ENCODE assay signal across 9 cellular contexts in the genomic region with DNA sequence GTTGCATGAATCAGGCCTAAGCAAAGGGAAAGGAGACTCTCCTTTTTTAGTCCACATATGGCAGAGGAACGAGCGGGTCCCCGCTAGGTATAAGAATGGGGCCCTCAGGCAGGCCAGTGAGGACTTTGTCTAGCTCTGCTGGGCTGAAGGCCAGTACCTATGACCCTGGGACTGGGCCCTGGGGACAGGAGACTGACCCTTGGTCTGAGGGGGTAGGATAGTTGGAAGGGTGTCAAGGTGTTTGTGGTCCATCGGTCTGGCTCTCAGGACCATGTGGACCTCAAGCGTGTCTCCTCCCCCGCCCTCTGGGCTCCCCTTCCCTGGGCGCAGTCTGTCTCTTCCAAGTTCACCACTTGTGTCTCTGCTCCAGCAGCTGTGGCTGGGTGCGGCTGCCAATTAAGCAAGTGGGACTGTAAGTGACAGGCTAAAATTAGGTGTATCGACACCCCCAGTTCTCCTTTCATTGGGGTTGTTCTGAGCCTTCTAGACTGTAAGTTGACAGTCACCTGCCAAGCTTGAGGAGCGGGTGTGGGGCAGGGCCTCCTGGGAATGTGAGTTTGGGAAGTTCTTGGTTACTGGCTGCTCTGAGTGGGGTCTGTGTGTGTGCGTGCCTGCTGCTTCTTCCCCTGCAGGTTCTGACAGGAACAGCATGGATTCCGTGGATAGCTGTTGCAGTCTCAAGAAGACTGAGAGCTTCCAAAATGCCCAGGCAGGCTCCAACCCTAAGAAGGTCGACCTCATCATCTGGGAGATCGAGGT. TPM values are rescaled to one million over a fixed set of nuclear protein-coding genes. Genes with fewer than 3 reads are reported as not detected.
A peak's percentile ranks its signal among the peaks of the same experiment; 100 is the strongest.
DNase-seq lines count a peak whose midpoint lies in the region; ATAC-seq and TF ChIP-seq lines count a peak whose summit lies in the region.
"Had no signal": no experiment of that assay in that cellular context is flagged by ENCODE, and none has a peak within 500 bp of the region (broad histone marks: within the 10 kb centered on the region; RNA-seq: fewer than 3 reads in every experiment).

No MANE protein-coding gene starts in this region.

- no peak for ATAC-seq in CD8-positive, alpha-beta T cell
- peak; percentile 55 for ATAC-seq in foreskin keratinocyte
- no peak for ATAC-seq in GM19455 (IDR thresholded peaks at IDR 0.05; ENCODE audit: unreplicated experiment)
- ATAC-seq in GM19463 (IDR thresholded peaks at IDR 0.05; ENCODE audit: unreplicated experiment): no peak

- no peak for DNase-seq in CD8-positive, alpha-beta T cell
- no peak for DNase-seq in RWPE1 (ENCODE audit: low spot score)
- peak in 1 of 2 donors; percentile 42 for DNase-seq in foreskin keratinocyte
- no peak for DNase-seq in nephron progenitor cell
- no peak for DNase-seq in NCI-H146 (lab: John Stamatoyannopoulos, UW)
- DNase-seq in NOMO-1 (lab: John Stamatoyannopoulos, UW; ENCODE audit: unreplicated experiment in 2 of 2): no peak
- DNase-seq: trophoblast cell had no signal

- peaks cover 10% of the 10 kb centered on the region for H3K36me3 ChIP-seq in CD8-positive, alpha-beta T cell (ENCODE audit: insufficient read depth, low read length)

- H3K9me3 Mint-ChIP-seq in CD8-positive, alpha-beta T cell: no peaks in the 10 kb centered on the region
- no peaks in the 10 kb centered on the region for H3K9me3 Mint-ChIP-seq in nephron progenitor cell

- H3K36me3 Mint-ChIP-seq in CD8-positive, alpha-beta T cell: peaks cover 63% of the 10 kb centered on the region
- peaks cover 38% of the 10 kb centered on the region for H3K36me3 Mint-ChIP-seq in nephron progenitor cell (ENCODE audit: low read depth)

- no peak overlapping the region for H3K27ac ChIP-seq in CD8-positive, alpha-beta T cell (ENCODE audit: low read depth, low read length)
- H3K27ac ChIP-seq in RWPE1: peak overlapping the region; percentile 45
- peak overlapping the region; percentile 19 for H3K27ac ChIP-seq in foreskin keratinocyte

- TF ChIP-seq CTCF in CD8-positive, alpha-beta T cell (IDR thresholded peaks at IDR 0.05): no peak
- TF ChIP-seq CTCF in RWPE1 (conservative IDR thresholded peaks at IDR 0.05; ENCODE audit: low read depth): no peak
- peak; percentile 48 for TF ChIP-seq CTCF in foreskin keratinocyte (conservative IDR thresholded peaks at IDR 0.05)
- peak; percentile 33 for TF ChIP-seq CTCF in nephron progenitor cell (IDR thresholded peaks at IDR 0.05)

- H3K27me3 ChIP-seq in CD8-positive, alpha-beta T cell (ENCODE audit: insufficient read depth, low read length): no peaks in the 10 kb centered on the region
- H3K27me3 ChIP-seq in foreskin keratinocyte: no peaks in the 10 kb centered on the region

- no peak overlapping the region for H3K4me3 ChIP-seq in CD8-positive, alpha-beta T cell (ENCODE audit: low read depth, low read length)

- POLR2A ChIA-PET in CD8-positive, alpha-beta T cell (lab: Charles Lee): no interaction called here
- POLR2A ChIA-PET in RWPE1 (lab: Yijun Ruan, JAX; ENCODE audit: low non-redundant PET): no interaction called here

- CTCF ChIA-PET in CD8-positive, alpha-beta T cell (lab: Charles Lee): interaction anchor here (1.2 kb wide), 1 partner anchor 723 kb away, joined by 4 read pairs; no protein-coding TSS in a partner anchor
- CTCF ChIA-PET in RWPE1 (lab: Yijun Ruan, JAX): no interaction called here

- no peaks in the 10 kb centered on the region for H3K9me3 ChIP-seq in CD8-positive, alpha-beta T cell (ENCODE audit: low read length)

- intact Hi-C loops in CD8-positive, alpha-beta T cell (cut with DNase I, micrococcal nuclease): loop anchor here in 1 of 2 experiments (5.0 kb wide), 1 partner anchor 102 kb away; no protein-coding TSS in a partner anchor

- H3K4me1 ChIP-seq in CD8-positive, alpha-beta T cell (ENCODE audit: insufficient read depth, low read length): no peaks in the 10 kb centered on the region
- H3K4me1 ChIP-seq in foreskin keratinocyte: peaks cover 21% of the 10 kb centered on the region

- no peaks in the 10 kb centered on the region for H3K27me3 Mint-ChIP-seq in CD8-positive, alpha-beta T cell (ENCODE audit: low read depth)
- H3K27me3 Mint-ChIP-seq in nephron progenitor cell (ENCODE audit: low read depth, poor library complexity): peaks cover 3% of the 10 kb centered on the region

- H3K27ac Mint-ChIP-seq in CD8-positive, alpha-beta T cell: peak overlapping the region; percentile 27
- H3K27ac Mint-ChIP-seq in nephron progenitor cell: peak overlapping the region; percentile 74

- no peak overlapping the region for H3K4me3 Mint-ChIP-seq in CD8-positive, alpha-beta T cell
- H3K4me3 Mint-ChIP-seq in nephron progenitor cell: no peak overlapping the region

- peaks cover 3% of the 10 kb centered on the region for H3K4me1 Mint-ChIP-seq in CD8-positive, alpha-beta T cell (ENCODE audit: low read depth)
- peaks cover 50% of the 10 kb centered on the region for H3K4me1 Mint-ChIP-seq in nephron progenitor cell

RNA-seq across cellular contexts. Expression of gene AKAP1, which starts 24.5 kb away (rescaled TPM):
- total RNA-seq in CD8-positive, alpha-beta T cell: 10 to 100 TPM; 20.6 to 23.5 TPM
- total RNA-seq in foreskin keratinocyte: 28.3 and 32.8 TPM in 2 replicates
- polyA plus RNA-seq in foreskin keratinocyte: 12.2 and 15.1 TPM in 2 replicates

Comparison
In these comparisons a context has a peak if more than half of its experiments do, and no peak if none do; other contexts are left out.
1. CTCF ChIP-seq: peak in foreskin keratinocyte (single experiment) and nephron progenitor cell (single experiment); none in CD8-positive, alpha-beta T cell (single experiment) and RWPE1 (single experiment).